In the genomic region with DNA sequence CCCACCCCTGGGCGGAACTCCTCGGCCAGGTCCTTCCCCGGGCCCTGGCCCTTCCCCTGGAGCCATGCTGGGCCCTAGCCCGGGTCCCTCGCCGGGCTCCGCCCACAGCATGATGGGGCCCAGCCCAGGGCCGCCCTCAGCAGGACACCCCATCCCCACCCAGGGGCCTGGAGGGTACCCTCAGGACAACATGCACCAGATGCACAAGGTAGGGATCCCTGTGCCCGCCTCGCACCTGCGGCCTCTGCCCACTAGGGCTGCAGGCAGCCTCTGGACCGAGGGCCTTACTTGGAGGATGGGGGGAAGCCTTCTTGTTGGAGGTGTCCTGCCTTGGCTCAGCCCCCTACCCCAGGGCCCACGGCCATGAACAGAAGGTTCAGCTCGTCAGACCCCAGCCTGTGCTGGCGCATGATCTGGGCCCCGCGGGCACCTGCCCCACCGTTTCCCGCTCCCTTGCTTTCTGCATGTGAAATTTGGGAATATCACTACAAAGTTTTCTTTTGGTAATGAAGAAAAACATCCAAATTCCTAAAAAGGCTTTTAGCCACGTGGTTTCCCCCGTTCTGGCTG, we compare ENCODE assay signal across 32 cellular contexts. TPM values are rescaled to one million over a fixed set of nuclear protein-coding genes. Genes with fewer than 3 reads are reported as not detected.
DNase-seq lines count a peak whose midpoint lies in the region; ATAC-seq, FAIRE-seq and TF ChIP-seq lines count a peak whose summit lies in the region.
"Had no signal": no experiment of that assay in that cellular context is flagged by ENCODE, and none has a peak within 500 bp of the region (broad histone marks: within the 10 kb centered on the region; RNA-seq: fewer than 3 reads in every experiment).

No MANE protein-coding gene starts in this region.

- CTCF ChIA-PET in A549 (lab: Yijun Ruan, JAX) = interaction anchor here (1.0 to 1.6 kb wide), 2 partner anchors 43 to 48 kb away, joined by 4 read pairs; no protein-coding TSS in a partner anchor
- CTCF ChIA-PET in H1 (lab: Charles Lee; ENCODE audit: partially characterized antibody) = interaction anchor here (0.7 to 1.2 kb wide), 4 partner anchors 24 to 47 kb away, joined by 3 to 7 read pairs (median 4); no protein-coding TSS in a partner anchor
- CTCF ChIA-PET in activated naive CD4-positive, alpha-beta T cell treated with anti-CD3 and anti-CD28 coated beads for 36 hours (lab: Charles Lee) = no interaction called here
- CTCF ChIA-PET in Calu3 (lab: Charles Lee) = no interaction called here

- H4K5ac ChIP-seq in H1 (ENCODE audit: insufficient read length, low read depth, low read length) = no peak overlapping the region

- H3K23ac ChIP-seq in H1 (ENCODE audit: insufficient read length) = no peak overlapping the region

- no peak for TF ChIP-seq RAD21 in A549 (conservative IDR thresholded peaks at IDR 0.05 in 1 of 2, IDR thresholded peaks at IDR 0.05 in 1 of 2)
- TF ChIP-seq RAD21 in H1 (IDR thresholded peaks at IDR 0.05 in 1 of 2, conservative IDR thresholded peaks at IDR 0.05 in 1 of 2; ENCODE audit: low read depth in 2 of 2, low read length in 2 of 2) = no peak; a peak in 1 of 4 replicates

- no peak overlapping the region for H3K4ac ChIP-seq in H1 (replicated peaks; ENCODE audit: insufficient read length, low read depth, low read length)

- H3K9me3 ChIP-seq in A549 = no peaks in the 10 kb centered on the region
- H3K9me3 ChIP-seq in H1 (ENCODE audit: insufficient read depth in 2 of 2, low read depth in 1 of 2, low read length in 1 of 2) = no peaks in the 10 kb centered on the region
- no peaks in the 10 kb centered on the region for H3K9me3 ChIP-seq in osteoblast (ENCODE audit: low read depth, low read length)
- H3K9me3 ChIP-seq: heart right ventricle had no signal

- ATAC-seq in A549 (peak; percentile 57 to 61; a peak in 3 of 6 replicates), GM21723 (IDR thresholded peaks at IDR 0.05; ENCODE audit: unreplicated experiment) (no peak)
- ATAC-seq: stimulated activated effector memory CD8-positive, alpha-beta T cell treated with anti-CD3 and anti-CD28 coated beads, Interleukin-12 subunit alpha, Interleukin-12 subunit beta, amount 100 ng/mL, for 72 hours had no signal

- BruUV-seq in Calu3 (replicated peaks; lab: Mats Ljungman, UMichigan) = no TSS peak

- peaks cover 8% of the 10 kb centered on the region for H3K4me1 Mint-ChIP-seq in activated naive CD4-positive, alpha-beta T cell treated with anti-CD3 and anti-CD28 coated beads for 36 hours (ENCODE audit: low read depth)
- H3K4me1 Mint-ChIP-seq in Calu3 (ENCODE audit: low read depth, unreplicated experiment) = no peaks in the 10 kb centered on the region
- H3K4me1 Mint-ChIP-seq: stimulated activated effector memory CD8-positive, alpha-beta T cell treated with anti-CD3 and anti-CD28 coated beads, Interleukin-12 subunit alpha, Interleukin-12 subunit beta, amount 100 ng/mL, for 72 hours had no signal

- H4K8ac ChIP-seq in H1 (ENCODE audit: extremely low read depth, insufficient read depth, low read length) = no peak overlapping the region; the same call in 1 of the 2 replicates

- no peak overlapping the region for H2BK20ac ChIP-seq in H1 (ENCODE audit: low read length)

- H3K79me2 ChIP-seq in H1 (ENCODE audit: control insufficient read depth in 1 of 2, insufficient read depth in 2 of 2, low read length in 2 of 2) (peaks cover 4 to 59% of the 10 kb centered on the region in 2 experiments; a peak in 3 of 4 replicates), osteoblast (ENCODE audit: insufficient read depth, low read length) (peaks cover 65% of the 10 kb centered on the region)

- intact Hi-C loops in activated naive CD4-positive, alpha-beta T cell treated with anti-CD3 and anti-CD28 coated beads for 36 hours (cut with micrococcal nuclease) = no loop called here
- intact Hi-C loops in Calu3 (cut with micrococcal nuclease; ENCODE audit: unreplicated experiment) = no loop called here

- H3K27ac ChIP-seq in A549 (no peak overlapping the region), H1 (ENCODE audit: low read depth, low read length) (no peak overlapping the region), osteoblast (ENCODE audit: low read depth, low read length) (no peak overlapping the region)
- H3K27ac ChIP-seq: heart right ventricle, VCaP had no signal

- TF ChIP-seq POLR2A in A549 (IDR thresholded peaks at IDR 0.05; ENCODE audit: low read length) (no peak), H1 (IDR thresholded peaks at IDR 0.05; ENCODE audit: control extremely low read depth in 1 of 2, low read depth in 2 of 2, low read length in 2 of 2) (no peak)

- H2AK5ac ChIP-seq in H1 (ENCODE audit: low read depth, low read length) = no peak overlapping the region

- TF ChIP-seq CTCF in A549 (IDR thresholded peaks at IDR 0.05) = no peak
- no peak for TF ChIP-seq CTCF in GM13977 (IDR thresholded peaks at IDR 0.05; ENCODE audit: extremely low read depth, insufficient read depth, missing control alignments)
- TF ChIP-seq CTCF in H1 (IDR thresholded peaks at IDR 0.05; ENCODE audit: control extremely low read depth in 1 of 3, insufficient read depth in 1 of 3, low read depth in 1 of 3, low read length in 3 of 3) = peak; percentile 13 to 47 (median 31); a peak in 3 of 4 replicates
- no peak for TF ChIP-seq CTCF in osteoblast (IDR thresholded peaks at IDR 0.05; ENCODE audit: extremely low read depth, low read depth, low read length)
- TF ChIP-seq CTCF in Calu3 (IDR thresholded peaks at IDR 0.05; ENCODE audit: unreplicated experiment) = no peak

- H3K56ac ChIP-seq in H1 (replicated peaks; ENCODE audit: insufficient read length, low read depth, low read length) = no peak overlapping the region

- H3K36me3 Mint-ChIP-seq in activated naive CD4-positive, alpha-beta T cell treated with anti-CD3 and anti-CD28 coated beads for 36 hours (ENCODE audit: low read depth) = peaks cover 6% of the 10 kb centered on the region
- peaks cover 9% of the 10 kb centered on the region for H3K36me3 Mint-ChIP-seq in Calu3 (ENCODE audit: insufficient read depth, unreplicated experiment)

- no peaks in the 10 kb centered on the region for H3K9me3 Mint-ChIP-seq in activated naive CD4-positive, alpha-beta T cell treated with anti-CD3 and anti-CD28 coated beads for 36 hours
- no peaks in the 10 kb centered on the region for H3K9me3 Mint-ChIP-seq in Calu3 (ENCODE audit: low read depth, unreplicated experiment)
- H3K9me3 Mint-ChIP-seq: activated CD4-positive, alpha-beta T cell treated with anti-CD3 and anti-CD28 coated beads, Interleukin-2, amount 10 ng/mL, durations not matched to agents 24 days and 14 days; activated naive CD8-positive, alpha-beta T cell treated with anti-CD3 and anti-CD28 coated beads for 36 hours; CD8-positive, alpha-beta memory T cell; naive B cell; stimulated activated effector memory CD8-positive, alpha-beta T cell treated with anti-CD3 and anti-CD28 coated beads, Interleukin-12 subunit alpha, Interleukin-12 subunit beta, amount 100 ng/mL, for 72 hours had no signal

- H3K36me3 ChIP-seq in H1 (ENCODE audit: control insufficient read depth in 2 of 4, insufficient read depth in 4 of 4, low read length in 3 of 4) (peaks cover 15 to 41% (median 35%) of the 10 kb centered on the region in 4 experiments; a peak in 7 of 8 replicates), osteoblast (ENCODE audit: insufficient read depth, low read length) (peaks cover 34% of the 10 kb centered on the region)

- H3K23me2 ChIP-seq in H1 (ENCODE audit: low read depth, low read length) = no peaks in the 10 kb centered on the region

- no peak overlapping the region for H2BK120ac ChIP-seq in H1 (replicated peaks; ENCODE audit: low read depth, low read length)

- H4K91ac ChIP-seq in H1 (replicated peaks; ENCODE audit: insufficient read length, low read length) = no peak overlapping the region

- H3K9ac ChIP-seq in H1 (replicated peaks in 1 of 4; ENCODE audit: extremely low read depth in 1 of 4, low read depth in 3 of 4, low read length in 3 of 4) = no peak overlapping the region

- H3K79me1 ChIP-seq in H1 (ENCODE audit: low read depth, low read length) = peaks cover 18% of the 10 kb centered on the region

- no peaks in the 10 kb centered on the region for H3K27me3 ChIP-seq in H1 (replicated peaks in 1 of 4; ENCODE audit: control insufficient read depth in 3 of 4, extremely low read depth in 1 of 4, insufficient read depth in 3 of 4, low read length in 3 of 4)
- H3K27me3 ChIP-seq in osteoblast (ENCODE audit: insufficient read depth, low read length) = no peaks in the 10 kb centered on the region
- H3K27me3 ChIP-seq: heart right ventricle had no signal

- no peak overlapping the region for H3K4me3 Mint-ChIP-seq in activated naive CD4-positive, alpha-beta T cell treated with anti-CD3 and anti-CD28 coated beads for 36 hours
- H3K4me3 Mint-ChIP-seq in Calu3 (ENCODE audit: low read depth, unreplicated experiment) = no peak overlapping the region
- H3K4me3 Mint-ChIP-seq: activated CD4-positive, alpha-beta T cell treated with anti-CD3 and anti-CD28 coated beads, Interleukin-2, amount 10 ng/mL, durations not matched to agents 24 days and 14 days; activated naive CD8-positive, alpha-beta T cell treated with anti-CD3 and anti-CD28 coated beads for 36 hours; CD8-positive, alpha-beta memory T cell; naive B cell; stimulated activated effector memory CD8-positive, alpha-beta T cell treated with anti-CD3 and anti-CD28 coated beads, Interleukin-12 subunit alpha, Interleukin-12 subunit beta, amount 100 ng/mL, for 72 hours had no signal

- H3K4me3 ChIP-seq in A549 = no peak overlapping the region
- no peak overlapping the region for H3K4me3 ChIP-seq in H1 (ENCODE audit: extremely low read depth in 1 of 4, insufficient read depth in 2 of 4, low read depth in 3 of 4, low read length in 4 of 4)
- H3K4me3 ChIP-seq in osteoblast (ENCODE audit: insufficient read depth, low read length) = no peak overlapping the region
- H3K4me3 ChIP-seq: heart right ventricle had no signal

- TF ChIP-seq EP300 in A549 (IDR thresholded peaks at IDR 0.05) (no peak), H1 (IDR thresholded peaks at IDR 0.05; ENCODE audit: borderline replicate concordance in 1 of 2, low read depth in 2 of 2, low read length in 2 of 2) (no peak)

- no peak for FAIRE-seq in A549 (lab: Jason Lieb, UNC)
- no peak for FAIRE-seq in H1 (lab: Jason Lieb, UNC)
- FAIRE-seq: colon, keratinocyte, RCC 7860 had no signal

- no peak overlapping the region for H2BK15ac ChIP-seq in H1 (ENCODE audit: low read length)

- H4K20me1 ChIP-seq in H1 (replicated peaks in 1 of 2; ENCODE audit: control insufficient read depth in 1 of 2, insufficient read depth in 2 of 2, low read length in 2 of 2) (peaks cover 15 to 30% of the 10 kb centered on the region in 2 experiments), osteoblast (ENCODE audit: insufficient read depth, low read length) (peaks cover 46% of the 10 kb centered on the region)

- H3K27me3 Mint-ChIP-seq in activated naive CD4-positive, alpha-beta T cell treated with anti-CD3 and anti-CD28 coated beads for 36 hours (ENCODE audit: low read depth) = no peaks in the 10 kb centered on the region
- no peaks in the 10 kb centered on the region for H3K27me3 Mint-ChIP-seq in Calu3 (ENCODE audit: unreplicated experiment)
- H3K27me3 Mint-ChIP-seq: activated CD4-positive, alpha-beta T cell treated with anti-CD3 and anti-CD28 coated beads, Interleukin-2, amount 10 ng/mL, durations not matched to agents 24 days and 14 days; activated naive CD8-positive, alpha-beta T cell treated with anti-CD3 and anti-CD28 coated beads for 36 hours; CD8-positive, alpha-beta memory T cell; naive B cell had no signal

- H2AFZ ChIP-seq in H1 (ENCODE audit: low read length) (no peak overlapping the region), osteoblast (ENCODE audit: low read length) (no peak overlapping the region)

- no peak overlapping the region for H2BK12ac ChIP-seq in H1 (ENCODE audit: low read depth, low read length)

- no peak overlapping the region; the same call in 1 of the 2 replicates for H2BK5ac ChIP-seq in H1 (ENCODE audit: low read depth, low read length)

- H3K27ac Mint-ChIP-seq in activated naive CD4-positive, alpha-beta T cell treated with anti-CD3 and anti-CD28 coated beads for 36 hours = no peak overlapping the region
- H3K27ac Mint-ChIP-seq in Calu3 (ENCODE audit: unreplicated experiment) = no peak overlapping the region
- H3K27ac Mint-ChIP-seq: activated CD4-positive, alpha-beta T cell treated with anti-CD3 and anti-CD28 coated beads, Interleukin-2, amount 10 ng/mL, durations not matched to agents 24 days and 14 days; activated naive CD8-positive, alpha-beta T cell treated with anti-CD3 and anti-CD28 coated beads for 36 hours; CD8-positive, alpha-beta memory T cell; stimulated activated effector memory CD8-positive, alpha-beta T cell treated with anti-CD3 and anti-CD28 coated beads, Interleukin-12 subunit alpha, Interleukin-12 subunit beta, amount 100 ng/mL, for 72 hours had no signal

- WGBS in A549 (ENCODE audit: missing lambda C conversion rate) = 94% methylated on average over 9 of the region's 21 CpGs
- WGBS in H1 (ENCODE audit: extremely low coverage in 1 of 2, insufficient coverage in 1 of 2, insufficient read length in 1 of 2, insufficient replicate concordance in 2 of 2, low coverage in 1 of 2, low lambda C conversion rate in 2 of 2, missing lambda C conversion rate in 1 of 2), 2 experiments = 88% methylated on average over 20 of the region's 21 CpGs; no CpG with 5 or more reads in 1 of the 2 experiments

- in situ Hi-C loops in GM13977 (cut with MboI; ENCODE audit: low pct_unique_long_range_greater_than_20kb, low sequenced_read_pairs, unreplicated experiment) = no loop called here

- no peaks in the 10 kb centered on the region for H3K4me1 ChIP-seq in A549
- H3K4me1 ChIP-seq in H1 (replicated peaks in 1 of 4; ENCODE audit: control insufficient read depth in 3 of 4, insufficient read depth in 4 of 4, low read length in 3 of 4) = peaks cover 0 to 3% (median 0%) of the 10 kb centered on the region in 4 experiments; a peak in 3 of 7 replicates
- no peaks in the 10 kb centered on the region for H3K4me1 ChIP-seq in osteoblast (ENCODE audit: insufficient read depth, low read length)

- POLR2A ChIA-PET in A549 (lab: Yijun Ruan, JAX) = no interaction called here
- POLR2A ChIA-PET in H1 (lab: Charles Lee; ENCODE audit: partially characterized antibody) = interaction anchor here (1.3 to 1.7 kb wide), 3 partner anchors 12 to 22 kb away, joined by 3 to 4 read pairs (median 4); no protein-coding TSS in a partner anchor

- no peak overlapping the region for H3K14ac ChIP-seq in H1 (ENCODE audit: insufficient read length)

- H3K4me2 ChIP-seq in A549 (no peak overlapping the region), H1 (ENCODE audit: insufficient read depth in 1 of 2, low read depth in 2 of 2, low read length in 2 of 2) (no peak overlapping the region), osteoblast (ENCODE audit: insufficient read depth, low read length) (no peak overlapping the region)

- no peak overlapping the region for H3K18ac ChIP-seq in H1 (ENCODE audit: extremely low read depth, low read length)

- DNase-seq in A549 (ENCODE audit: low read depth in 1 of 2, low spot score in 1 of 2) (no peak), GM13977 (ENCODE audit: low spot score) (peak; percentile 16), H1 (ENCODE audit: low read depth in 1 of 2, low spot score in 2 of 2) (no peak), osteoblast (ENCODE audit: insufficient read length, low spot score, missing footprints) (peak; percentile 71), globus pallidus (ENCODE audit: low spot score) (no peak), Calu3 (no peak)
- DNase-seq in activated naive CD4-positive, alpha-beta T cell treated with anti-CD3 and anti-CD28 coated beads for 36 hours = no peak
- DNase-seq: activated CD4-positive, alpha-beta T cell treated with anti-CD3 and anti-CD28 coated beads, Interleukin-2, amount 10 ng/mL, durations not matched to agents 24 days and 14 days; activated effector memory CD4-positive, alpha-beta T cell treated with Interleukin-2 at 50 U/mL for 16 hours; activated naive CD8-positive, alpha-beta T cell treated with anti-CD3 and anti-CD28 coated beads for 36 hours; activated T-cell treated with anti-CD3 and anti-CD28 coated beads, Interleukin-2, amount 50 U/mL, for 1 hour; anterior cingulate cortex; CD8-positive, alpha-beta memory T cell; effector CD4-positive, alpha-beta T cell; EL; foreskin fibroblast; heart right ventricle; naive B cell; NCI-H1048; NCI-H1694 treated with DMSO at 0.1 percent for 48 hours; NCI-H446 treated with DMSO at 0.1 percent for 48 hours; NCI-H82; nucleus accumbens; SHP77 treated with DMSO at 0.1 percent for 48 hours; SW 1271; T-helper 9 cell had no signal

RNA-seq across cellular contexts. Expression of gene SMARCA4, which starts 23.4 kb away (rescaled TPM):
- polyA plus RNA-seq in A549 (2011; rRNA removed) (8.1 and 10.8 TPM in 2 replicates), A549 (2017; fragmentation: RNase III; extraction: RNeasy Plus Mini Kit Qiagen cat#74134 plus additional on column Dnase treatment) (11.9 to 14.1 TPM (median 13.1 TPM) in 3 replicates), H1 (2011; rRNA removed) (86.4 and 137 TPM in 2 replicates)
- polyA plus RNA-seq in A549 (2012; cell fraction: cytosol; rRNA removed) = 16.3 and 18.3 TPM in 2 replicates
- 54.9 and 62.3 TPM in 2 replicates for polyA plus RNA-seq in A549 (2012; cell fraction: nucleus; rRNA removed)
- 16.9 and 23.2 TPM in 2 replicates for polyA minus RNA-seq in A549 (2011; rRNA and poly(A)+ RNA removed)
- total RNA-seq in H1 (2021; fragmentation: NEBNext Ultra II Directional; extraction: Animal tissue kit (Norgen Biotek cat#: 25700)) = 263 TPM in 2 replicates
- 106 TPM for polyA plus RNA-seq in H1 (2011; cell fraction: cytosol; rRNA removed)
- polyA plus RNA-seq in H1 (2011; cell fraction: nucleus; rRNA removed) = 215 TPM
- 238 to 277 TPM (median 270 TPM) in 4 replicates for polyA plus RNA-seq in H1 (2012, experiment 1 of 2)
- 118 TPM for polyA plus RNA-seq in H1 (2012, experiment 2 of 2)
- polyA plus RNA-seq in H1 (2013, experiment 1 of 2) = 156 TPM
- 146 TPM for polyA plus RNA-seq in H1 (2013, experiment 2 of 2)
- polyA minus RNA-seq in H1 (2011; rRNA and poly(A)+ RNA removed) = 219 and 239 TPM in 2 replicates
- polyA minus RNA-seq in H1 (2011; cell fraction: cytosol; rRNA and poly(A)+ RNA removed) = 184 TPM
- 185 TPM for polyA minus RNA-seq in H1 (2011; cell fraction: nucleus; rRNA and poly(A)+ RNA removed)
- total RNA-seq in osteoblast (52.2 and 52.8 TPM in 2 replicates), Calu3 (2022) (104 and 116 TPM in 2 replicates)
- total RNA-seq in activated naive CD4-positive, alpha-beta T cell treated with anti-CD3 and anti-CD28 coated beads for 36 hours = 10 to 100 TPM; 88.6 to 98.6 TPM

RNA-seq across cellular contexts. Expression of gene TIMM29, which starts 55.6 kb away (rescaled TPM):
- polyA plus RNA-seq in A549 (2011; rRNA removed) (7.8 and 9.1 TPM in 2 replicates), A549 (2017; fragmentation: RNase III; extraction: RNeasy Plus Mini Kit Qiagen cat#74134 plus additional on column Dnase treatment) (17.1 to 20.5 TPM (median 19.7 TPM) in 3 replicates), H1 (2011; rRNA removed) (15.9 and 24.2 TPM in 2 replicates)
- 11.5 and 16.0 TPM in 2 replicates for polyA plus RNA-seq in A549 (2012; cell fraction: cytosol; rRNA removed)
- polyA plus RNA-seq in A549 (2012; cell fraction: nucleus; rRNA removed) = 10.6 and 14.3 TPM in 2 replicates
- 3.7 and 4.8 TPM in 2 replicates for polyA minus RNA-seq in A549 (2011; rRNA and poly(A)+ RNA removed)
- 22.5 and 24.0 TPM in 2 replicates for total RNA-seq in H1 (2021; fragmentation: NEBNext Ultra II Directional; extraction: Animal tissue kit (Norgen Biotek cat#: 25700))
- polyA plus RNA-seq in H1 (2011; cell fraction: cytosol; rRNA removed) = 19.9 TPM
- 14.8 TPM for polyA plus RNA-seq in H1 (2011; cell fraction: nucleus; rRNA removed)
- polyA plus RNA-seq in H1 (2012, experiment 1 of 2) = 19.3 to 25.7 TPM (median 21.5 TPM) in 4 replicates
- 30.8 TPM for polyA plus RNA-seq in H1 (2012, experiment 2 of 2)
- polyA plus RNA-seq in H1 (2013, experiment 1 of 2) = 24.8 TPM
- polyA plus RNA-seq in H1 (2013, experiment 2 of 2) = 22.2 TPM
- 5.7 and 8.0 TPM in 2 replicates for polyA minus RNA-seq in H1 (2011; rRNA and poly(A)+ RNA removed)
- 12.0 TPM for polyA minus RNA-seq in H1 (2011; cell fraction: cytosol; rRNA and poly(A)+ RNA removed)
- 16.6 TPM for polyA minus RNA-seq in H1 (2011; cell fraction: nucleus; rRNA and poly(A)+ RNA removed)
- total RNA-seq in osteoblast (31.8 and 34.8 TPM in 2 replicates), Calu3 (2022) (15.3 and 17.8 TPM in 2 replicates)
- 10 to 100 TPM; 11.0 to 12.7 TPM for total RNA-seq in activated naive CD4-positive, alpha-beta T cell treated with anti-CD3 and anti-CD28 coated beads for 36 hours

RNA-seq across cellular contexts. Expression of gene YIPF2, which starts 55.8 kb away (rescaled TPM):
- polyA plus RNA-seq in A549 (2011; rRNA removed) (13.1 and 15.6 TPM in 2 replicates), A549 (2017; fragmentation: RNase III; extraction: RNeasy Plus Mini Kit Qiagen cat#74134 plus additional on column Dnase treatment) (14.5 to 18.2 TPM (median 17.5 TPM) in 3 replicates), H1 (2011; rRNA removed) (112 and 151 TPM in 2 replicates)
- polyA plus RNA-seq in A549 (2012; cell fraction: cytosol; rRNA removed) = 22.3 and 31.1 TPM in 2 replicates
- polyA plus RNA-seq in A549 (2012; cell fraction: nucleus; rRNA removed) = 47.6 and 54.7 TPM in 2 replicates
- 12.0 and 13.9 TPM in 2 replicates for polyA minus RNA-seq in A549 (2011; rRNA and poly(A)+ RNA removed)
- 47.5 and 48.3 TPM in 2 replicates for total RNA-seq in H1 (2021; fragmentation: NEBNext Ultra II Directional; extraction: Animal tissue kit (Norgen Biotek cat#: 25700))
- 91.7 TPM for polyA plus RNA-seq in H1 (2011; cell fraction: cytosol; rRNA removed)
- 125 TPM for polyA plus RNA-seq in H1 (2011; cell fraction: nucleus; rRNA removed)
- polyA plus RNA-seq in H1 (2012, experiment 1 of 2) = 24.9 to 55.5 TPM (median 50.4 TPM) in 4 replicates
- polyA plus RNA-seq in H1 (2012, experiment 2 of 2) = 58.3 TPM
- 47.5 TPM for polyA plus RNA-seq in H1 (2013, experiment 1 of 2)
- polyA plus RNA-seq in H1 (2013, experiment 2 of 2) = 47.1 TPM
- 31.4 and 45.4 TPM in 2 replicates for polyA minus RNA-seq in H1 (2011; rRNA and poly(A)+ RNA removed)
- polyA minus RNA-seq in H1 (2011; cell fraction: cytosol; rRNA and poly(A)+ RNA removed) = 41.3 TPM
- 49.0 TPM for polyA minus RNA-seq in H1 (2011; cell fraction: nucleus; rRNA and poly(A)+ RNA removed)
- total RNA-seq in osteoblast (114 and 126 TPM in 2 replicates), Calu3 (2022) (37.8 and 46.0 TPM in 2 replicates)
- 10 to 100 TPM; 22.7 to 25.4 TPM for total RNA-seq in activated naive CD4-positive, alpha-beta T cell treated with anti-CD3 and anti-CD28 coated beads for 36 hours

Comparison
In these comparisons a context has a peak if more than half of its experiments do, and no peak if none do; other contexts are left out.
1. DNase-seq: peak in GM13977 (single experiment) and osteoblast (single experiment); none in A549 (0 of 2), H1 (0 of 2), activated naive CD4-positive, alpha-beta T cell treated with anti-CD3 and anti-CD28 coated beads for 36 hours (single experiment), globus pallidus (single experiment) and Calu3 (single experiment).
2. CTCF ChIP-seq: peak in H1 (3 of 3); none in A549 (single experiment), GM13977 (single experiment), osteoblast (single experiment) and Calu3 (single experiment).
3. CTCF ChIA-PET loops: an anchor here in A549 (1.0 to 1.6 kb wide) and H1 (0.7 to 1.2 kb wide); none called in activated naive CD4-positive, alpha-beta T cell treated with anti-CD3 and anti-CD28 coated beads for 36 hours and Calu3.
4. Of the 18 proteins assayed by ChIP-seq in both H1 and A549: peak only in H1: CTCF; only in A549: none; in both: none; in neither: 17.